19 cellular contexts compared by ENCODE assay signal in genomic region chr5:60366489-60366888, GRCh38.
"Had no signal": no experiment of that assay in that cellular context is flagged by ENCODE, and none has a peak within 500 bp of the region (broad histone marks: within the 10 kb centered on the region; RNA-seq: fewer than 3 reads in every experiment).

No MANE protein-coding gene starts in this region.

- H3K27me3 ChIP-seq: spleen had no signal

- H3K79me2 ChIP-seq: parathyroid adenoma had no signal

- H3K27ac ChIP-seq: parathyroid adenoma, spleen had no signal

- H3K9me3 ChIP-seq: spleen had no signal

- H3K4me3 ChIP-seq: spleen had no signal

- H3K27ac Mint-ChIP-seq: activated CD4-positive, alpha-beta memory T cell treated with anti-CD3 and anti-CD28 coated beads, Interleukin-2, amount 10 ng/mL, durations not matched to agents 7 days and 5 days; activated CD8-positive, alpha-beta memory T cell treated with anti-CD3 and anti-CD28 coated beads, Interleukin-2, amount 10 ng/mL, durations not matched to agents 7 days and 5 days; activated naive CD8-positive, alpha-beta T cell treated with anti-CD3 and anti-CD28 coated beads, Interleukin-2, amount 10 ng/mL, durations not matched to agents 7 days and 5 days; activated T-helper 17 cell treated with anti-CD3 and anti-CD28 coated beads, Interleukin-2, amount 50 U/mL, for 72 hours; naive thymus-derived CD8-positive, alpha-beta T cell; stimulated activated naive B cell treated with anti-CD40 and anti-IgM and Interleukin-4, amounts not matched to agents 10 μg/mL and 1 μg/mL and 100 μg/mL, for 72 hours had no signal

- ATAC-seq: activated CD8-positive, alpha-beta memory T cell treated with anti-CD3 and anti-CD28 coated beads, Interleukin-2, amount 10 ng/mL, durations not matched to agents 7 days and 5 days; activated T-helper 17 cell treated with anti-CD3 and anti-CD28 coated beads, Interleukin-2, amount 50 U/mL, for 72 hours; naive thymus-derived CD8-positive, alpha-beta T cell; sciatic nerve; stimulated activated naive B cell treated with anti-CD40 and anti-IgM and Interleukin-4, amounts not matched to agents 10 μg/mL and 1 μg/mL and 100 μg/mL, for 72 hours had no signal

- H3K4me1 ChIP-seq: parathyroid adenoma, spleen had no signal

- H3K27me3 Mint-ChIP-seq: activated CD4-positive, alpha-beta memory T cell treated with anti-CD3 and anti-CD28 coated beads, Interleukin-2, amount 10 ng/mL, durations not matched to agents 7 days and 5 days; activated CD8-positive, alpha-beta memory T cell treated with anti-CD3 and anti-CD28 coated beads, Interleukin-2, amount 10 ng/mL, durations not matched to agents 7 days and 5 days; activated naive CD8-positive, alpha-beta T cell treated with anti-CD3 and anti-CD28 coated beads, Interleukin-2, amount 10 ng/mL, durations not matched to agents 7 days and 5 days; activated T-helper 17 cell treated with anti-CD3 and anti-CD28 coated beads, Interleukin-2, amount 50 U/mL, for 72 hours; central memory CD8-positive, alpha-beta T cell; naive thymus-derived CD8-positive, alpha-beta T cell; stimulated activated naive B cell treated with anti-CD40 and anti-IgM and Interleukin-4, amounts not matched to agents 10 μg/mL and 1 μg/mL and 100 μg/mL, for 72 hours had no signal

- H3K9ac ChIP-seq: parathyroid adenoma had no signal

- H3K9me3 Mint-ChIP-seq: activated CD4-positive, alpha-beta memory T cell treated with anti-CD3 and anti-CD28 coated beads, Interleukin-2, amount 10 ng/mL, durations not matched to agents 7 days and 5 days; activated naive CD8-positive, alpha-beta T cell treated with anti-CD3 and anti-CD28 coated beads, Interleukin-2, amount 10 ng/mL, durations not matched to agents 7 days and 5 days; stimulated activated naive B cell treated with anti-CD40 and anti-IgM and Interleukin-4, amounts not matched to agents 10 μg/mL and 1 μg/mL and 100 μg/mL, for 72 hours had no signal

- DNase-seq: activated CD4-positive, alpha-beta memory T cell treated with anti-CD3 and anti-CD28 coated beads, Interleukin-2, amount 10 ng/mL, durations not matched to agents 7 days and 5 days; activated CD4-positive, alpha-beta T cell treated with anti-CD3 and anti-CD28 coated beads for 48 hours; activated CD4-positive, CD25-positive, alpha-beta regulatory T cell; activated CD8-positive, alpha-beta memory T cell treated with anti-CD3 and anti-CD28 coated beads, Interleukin-2, amount 10 ng/mL, durations not matched to agents 7 days and 5 days; activated naive CD4-positive, alpha-beta T cell; activated naive CD8-positive, alpha-beta T cell treated with anti-CD3 and anti-CD28 coated beads, Interleukin-2, amount 10 ng/mL, durations not matched to agents 7 days and 5 days; activated T-cell treated with anti-CD3 and anti-CD28 coated beads, Interleukin-2, amount 50 U/mL, for 1 hour; amygdala; cortex of kidney; effector CD4-positive, alpha-beta T cell; mesenchymal stem cell; naive thymus-derived CD8-positive, alpha-beta T cell; spleen; stimulated activated naive B cell treated with anti-CD40 and anti-IgM and Interleukin-4, amounts not matched to agents 10 μg/mL and 1 μg/mL and 100 μg/mL, for 72 hours; T-helper 9 cell had no signal

- H3K4me3 Mint-ChIP-seq: activated CD4-positive, alpha-beta memory T cell treated with anti-CD3 and anti-CD28 coated beads, Interleukin-2, amount 10 ng/mL, durations not matched to agents 7 days and 5 days; activated CD8-positive, alpha-beta memory T cell treated with anti-CD3 and anti-CD28 coated beads, Interleukin-2, amount 10 ng/mL, durations not matched to agents 7 days and 5 days; activated naive CD8-positive, alpha-beta T cell treated with anti-CD3 and anti-CD28 coated beads, Interleukin-2, amount 10 ng/mL, durations not matched to agents 7 days and 5 days; activated T-helper 17 cell treated with anti-CD3 and anti-CD28 coated beads, Interleukin-2, amount 50 U/mL, for 72 hours; central memory CD8-positive, alpha-beta T cell; naive thymus-derived CD8-positive, alpha-beta T cell; stimulated activated naive B cell treated with anti-CD40 and anti-IgM and Interleukin-4, amounts not matched to agents 10 μg/mL and 1 μg/mL and 100 μg/mL, for 72 hours had no signal

- H3K36me3 Mint-ChIP-seq: activated CD8-positive, alpha-beta memory T cell treated with anti-CD3 and anti-CD28 coated beads, Interleukin-2, amount 10 ng/mL, durations not matched to agents 7 days and 5 days; activated naive CD8-positive, alpha-beta T cell treated with anti-CD3 and anti-CD28 coated beads, Interleukin-2, amount 10 ng/mL, durations not matched to agents 7 days and 5 days; naive thymus-derived CD8-positive, alpha-beta T cell had no signal

- H3K4me1 Mint-ChIP-seq: activated CD4-positive, alpha-beta memory T cell treated with anti-CD3 and anti-CD28 coated beads, Interleukin-2, amount 10 ng/mL, durations not matched to agents 7 days and 5 days; activated CD8-positive, alpha-beta memory T cell treated with anti-CD3 and anti-CD28 coated beads, Interleukin-2, amount 10 ng/mL, durations not matched to agents 7 days and 5 days; activated naive CD8-positive, alpha-beta T cell treated with anti-CD3 and anti-CD28 coated beads, Interleukin-2, amount 10 ng/mL, durations not matched to agents 7 days and 5 days; activated T-helper 17 cell treated with anti-CD3 and anti-CD28 coated beads, Interleukin-2, amount 50 U/mL, for 72 hours; central memory CD8-positive, alpha-beta T cell; naive thymus-derived CD8-positive, alpha-beta T cell had no signal

- H3K36me3 ChIP-seq: spleen had no signal
